Comparison of ENCODE assay signal across 21 cellular contexts in the genomic region with DNA sequence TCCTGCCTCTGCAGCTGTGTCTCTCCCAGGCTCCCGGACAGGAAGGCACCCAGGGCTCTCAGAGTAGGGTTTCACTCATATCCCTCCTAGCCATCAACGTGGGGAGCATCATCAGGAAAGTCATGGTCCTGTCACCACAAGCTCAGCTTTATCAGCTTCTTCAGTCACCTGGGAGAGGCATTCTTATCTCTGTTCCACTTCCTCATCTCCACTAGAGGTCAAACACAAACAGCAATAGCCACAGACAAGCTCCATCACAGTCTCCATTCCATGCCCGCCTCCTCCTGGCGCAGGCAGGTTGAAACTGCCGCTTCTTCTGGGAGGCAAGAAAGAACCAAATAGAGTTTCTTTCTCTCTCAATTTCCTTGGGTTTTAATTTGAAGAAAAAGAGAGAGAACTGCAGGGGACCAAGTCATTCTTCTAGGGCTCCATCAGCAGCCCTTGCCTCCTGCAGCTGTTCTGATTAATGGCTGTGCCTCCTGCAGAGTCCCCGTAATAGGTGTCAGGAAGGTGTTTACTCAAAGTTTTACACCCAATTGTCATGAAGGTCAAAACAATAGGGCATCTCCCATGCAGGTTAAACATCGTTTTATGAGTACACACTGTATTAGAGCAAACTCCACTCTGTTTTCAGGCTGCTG.
DNase-seq lines count a peak whose midpoint lies in the region; ATAC-seq and TF ChIP-seq lines count a peak whose summit lies in the region.
"Had no signal": no experiment of that assay in that cellular context is flagged by ENCODE, and none has a peak within 500 bp of the region (broad histone marks: within the 10 kb centered on the region; RNA-seq: fewer than 3 reads in every experiment).

No MANE protein-coding gene starts in this region.

- TF ChIP-seq CTCF in GM12865 (IDR thresholded peaks at IDR 0.05; ENCODE audit: insufficient read depth, low read depth, low read length, missing control alignments), result no peak

- H2BK15ac ChIP-seq in neuronal stem cell (ENCODE audit: low read length), result no peak overlapping the region

- no peaks in the 10 kb centered on the region for H3K36me3 ChIP-seq in neuronal stem cell (replicated peaks in 1 of 2; ENCODE audit: control insufficient read depth in 2 of 2, insufficient read depth in 2 of 2, low read length in 2 of 2)

- H3K27ac ChIP-seq in neuronal stem cell (replicated peaks; ENCODE audit: low read length), result no peak overlapping the region

- H3K27me3 ChIP-seq in neuronal stem cell (ENCODE audit: control insufficient read depth in 3 of 3, insufficient read depth in 3 of 3, low read depth in 1 of 3, low read length in 3 of 3), result peaks cover 0 to 4% (median 0%) of the 10 kb centered on the region in 3 experiments

- H2AFZ ChIP-seq in neuronal stem cell (ENCODE audit: low read length), result no peak overlapping the region

- peaks cover 0 to 4% of the 10 kb centered on the region in 2 donors for H3K9me3 ChIP-seq in neuronal stem cell (replicated peaks in 1 of 2; ENCODE audit: control insufficient read depth in 2 of 2, insufficient read depth in 1 of 2, low read depth in 1 of 2, low read length in 2 of 2)

- H3K79me1 ChIP-seq in neuronal stem cell (ENCODE audit: low read depth, low read length), result no peaks in the 10 kb centered on the region

- no peak overlapping the region for H4K91ac ChIP-seq in neuronal stem cell (ENCODE audit: low read depth, low read length, poor library complexity)

- H3K14ac ChIP-seq in neuronal stem cell (ENCODE audit: low read length), result no peak overlapping the region

- no peak overlapping the region for H3K4me3 ChIP-seq in GM12865 (ENCODE audit: low read depth, low read length)
- no peak overlapping the region for H3K4me3 ChIP-seq in neuronal stem cell (ENCODE audit: low read length in 2 of 2)

- H3K18ac ChIP-seq in neuronal stem cell (ENCODE audit: low read length), result no peak overlapping the region

- H3K4ac ChIP-seq in neuronal stem cell (ENCODE audit: low read length), result no peak overlapping the region

- peaks cover 0 to 3% of the 10 kb centered on the region in 2 donors for H3K4me1 ChIP-seq in neuronal stem cell (ENCODE audit: control insufficient read depth in 2 of 2, insufficient read depth in 1 of 2, low read depth in 1 of 2, low read length in 2 of 2)

- H3K9ac ChIP-seq in neuronal stem cell (ENCODE audit: low read depth, low read length, poor library complexity), result no peak overlapping the region

- WGBS in neuronal stem cell (ENCODE audit: extremely low coverage in 2 of 2, insufficient read length in 2 of 2, insufficient replicate concordance in 1 of 2), 2 donors, result no CpG with 5 or more reads among the region's 7 CpGs

- H4K8ac ChIP-seq in neuronal stem cell (ENCODE audit: low read depth, low read length), result no peak overlapping the region

- no peak overlapping the region for H2AK5ac ChIP-seq in neuronal stem cell (ENCODE audit: low read depth, low read length)

- ATAC-seq in GM21723 (IDR thresholded peaks at IDR 0.05; ENCODE audit: unreplicated experiment), result peak; percentile 42
- no peak for ATAC-seq in GM21786 (IDR thresholded peaks at IDR 0.05; ENCODE audit: unreplicated experiment)
- ATAC-seq: left cardiac atrium; right cardiac atrium; stimulated activated naive CD8-positive, alpha-beta T cell treated with anti-CD3 and anti-CD28 coated beads, Interleukin-15, Interleukin-2, amounts not matched to agents 100 U/mL and 50 U/mL, for 24 hours had no signal

- DNase-seq in GM12865 (ENCODE audit: low read depth) (peak; percentile 9), NCI-H345 treated with DMSO at 0.1 percent for 48 hours (lab: John Stamatoyannopoulos, UW; ENCODE audit: unreplicated experiment) (peak; percentile 13), iPS-NIHi7 (ENCODE audit: extremely low spot score) (peak; percentile 21), glomerular visceral epithelial cell (ENCODE audit: extremely low spot score) (no peak), neuronal stem cell (ENCODE audit: low spot score) (no peak)
- DNase-seq: activated CD4-positive, alpha-beta T cell treated with anti-CD3 and anti-CD28 coated beads, Interleukin-2, amount 50 U/mL, for 48 hours; activated T-cell treated with anti-CD3 and anti-CD28 coated beads for 4 hours; amygdala; CD4-positive, alpha-beta T cell; cortex of kidney; glutamatergic neuron; left cardiac atrium; NCI-H1048; NCI-H2029 treated with DMSO at 0.1 percent for 48 hours; NCI-H446; right cardiac atrium; stimulated activated CD4-positive, alpha-beta T cell treated with anti-CD3 and anti-CD28 coated beads, Interleukin-12 subunit alpha, Interleukin-12 subunit beta, amount 100 ng/mL, for 4 hours; stimulated activated CD4-positive, alpha-beta T cell treated with anti-CD3 and anti-CD28 coated beads, Interleukin-4, amount 100 ng/mL, for 4 hours; stimulated activated naive CD8-positive, alpha-beta T cell treated with anti-CD3 and anti-CD28 coated beads, Interleukin-15, Interleukin-2, amounts not matched to agents 100 U/mL and 50 U/mL, for 24 hours had no signal

- no peak overlapping the region for H2BK120ac ChIP-seq in neuronal stem cell (ENCODE audit: low read depth, low read length)

- no peak overlapping the region for H2BK12ac ChIP-seq in neuronal stem cell (ENCODE audit: low read length)

- no peak overlapping the region for H3K23ac ChIP-seq in neuronal stem cell (ENCODE audit: low read depth, low read length, poor library complexity)

- H3K4me2 ChIP-seq in neuronal stem cell (ENCODE audit: insufficient read depth, low read length, poor library complexity, severe bottlenecking), result no peak overlapping the region

- H2BK5ac ChIP-seq in neuronal stem cell (ENCODE audit: low read length), result no peak overlapping the region

Comparison
In these comparisons a context has a peak if more than half of its experiments do, and no peak if none do; other contexts are left out.
1. DNase-seq: peak in GM12865 (single experiment), NCI-H345 treated with DMSO at 0.1 percent for 48 hours (single experiment) and iPS-NIHi7 (single experiment); none in glomerular visceral epithelial cell (single experiment) and neuronal stem cell (single experiment).